ENCODE assay signal across 1 cellular context in genomic region chrX:18769812-18770573, GRCh38.
TF ChIP-seq lines count a peak whose summit lies in the region.

No MANE protein-coding gene starts in this region.

TF ChIP-seq in GM12891, 5 proteins besides CTCF, POLR2A, EP300 and RAD21 (continued from another document):
- TF ChIP-seq POU2F2 (IDR thresholded peaks at IDR 0.05; ENCODE audit: low read depth, low read length) (no peak), POLR2AphosphoS5 (IDR thresholded peaks at IDR 0.05; ENCODE audit: low read depth, low read length) (no peak), SPI1 (IDR thresholded peaks at IDR 0.05; ENCODE audit: low read depth, low read length) (no peak)
